In genomic region chr15:48975713-48976419, GRCh38 we compare ENCODE assay signal across 8 cellular contexts. TPM values are rescaled to one million over a fixed set of nuclear protein-coding genes. Genes with fewer than 3 reads are reported as not detected.
DNase-seq lines count a peak whose midpoint lies in the region; TF ChIP-seq lines count a peak whose summit lies in the region.

No MANE protein-coding gene starts in this region.

- peak overlapping the region; percentile 52 for H3K4ac ChIP-seq in trophoblast cell (ENCODE audit: low read depth, low read length)

- in situ Hi-C loops in HAP-1 (cut with MboI; ENCODE audit: low sequenced_read_pairs) = no loop called here

- H3K27ac ChIP-seq in cardiac muscle cell (no peak overlapping the region), trophoblast cell (ENCODE audit: low read depth, low read length) (peak overlapping the region; percentile 19), tibial artery (peak overlapping the region; percentile 89 to 94)

- H4K8ac ChIP-seq in trophoblast cell (ENCODE audit: low read depth, low read length) = peak overlapping the region; percentile 95

- H3K36me3 Mint-ChIP-seq in activated naive CD8-positive, alpha-beta T cell treated with anti-CD3 and anti-CD28 coated beads for 36 hours = no peaks in the 10 kb centered on the region

- H3K9ac ChIP-seq in ES-I3 (ENCODE audit: low read depth, low read length) (peak overlapping the region; percentile 68), trophoblast cell (ENCODE audit: low read length) (peak overlapping the region; percentile 17)

- H3K4me1 Mint-ChIP-seq in activated naive CD8-positive, alpha-beta T cell treated with anti-CD3 and anti-CD28 coated beads for 36 hours = peaks cover 8% of the 10 kb centered on the region

- H2BK12ac ChIP-seq in trophoblast cell (ENCODE audit: low read length) = peak overlapping the region; percentile 27

- intact Hi-C loops in tibial artery (cut with DNase I; ENCODE audit: low total_unique reads) = no loop called here

- WGBS in trophoblast cell (ENCODE audit: extremely low coverage, insufficient coverage, insufficient read length) = no CpG with 5 or more reads among the region's 50 CpGs

- DNase-seq in HAP-1 (ENCODE audit: low spot score in 2 of 2) (peak; percentile 84 to 92), MG63 (peak; percentile 84), SKM-1 treated with dmso at 0.1 percent for 144 hours (lab: John Stamatoyannopoulos, UW; ENCODE audit: unreplicated experiment) (peak; percentile 76), cardiac muscle cell (ENCODE audit: low read depth in 1 of 2, low spot score in 1 of 2) (peak; percentile 90), trophoblast cell (peak; percentile 74 to 93), tibial artery (peak; percentile 76 to 86)
- peak; percentile 84 for DNase-seq in activated naive CD8-positive, alpha-beta T cell treated with anti-CD3 and anti-CD28 coated beads for 36 hours

- H3K4me1 ChIP-seq in ES-I3 (ENCODE audit: insufficient read depth, low read length) = no peaks in the 10 kb centered on the region
- peaks cover 12% of the 10 kb centered on the region for H3K4me1 ChIP-seq in HAP-1
- peaks cover 11% of the 10 kb centered on the region for H3K4me1 ChIP-seq in cardiac muscle cell (ENCODE audit: low read depth)
- H3K4me1 ChIP-seq in trophoblast cell (ENCODE audit: control insufficient read depth in 1 of 2, insufficient read depth in 2 of 2, low read length in 2 of 2) = peaks cover 2 to 9% of the 10 kb centered on the region in 2 experiments
- peaks cover 0 to 20% (median 11%) of the 10 kb centered on the region in 4 donors for H3K4me1 ChIP-seq in tibial artery

- H3K4me3 ChIP-seq in HAP-1 = peak overlapping the region; percentile 35
- H3K4me3 ChIP-seq in MG63 = peak overlapping the region; percentile 40
- H3K4me3 ChIP-seq in cardiac muscle cell = peak overlapping the region; percentile 24
- H3K4me3 ChIP-seq in trophoblast cell (ENCODE audit: low read depth, low read length) = peak overlapping the region; percentile 57
- H3K4me3 ChIP-seq in tibial artery = peak overlapping the region; percentile 52 to 70

- H3K27me3 Mint-ChIP-seq in activated naive CD8-positive, alpha-beta T cell treated with anti-CD3 and anti-CD28 coated beads for 36 hours = peaks cover 42% of the 10 kb centered on the region

- no peak overlapping the region for H3K23ac ChIP-seq in trophoblast cell (ENCODE audit: low read length)

- H3K36me3 ChIP-seq in ES-I3 (ENCODE audit: insufficient read depth, low read length) (no peaks in the 10 kb centered on the region), HAP-1 (replicated peaks) (no peaks in the 10 kb centered on the region), MG63 (no peaks in the 10 kb centered on the region), cardiac muscle cell (no peaks in the 10 kb centered on the region), trophoblast cell (ENCODE audit: control insufficient read depth in 1 of 2, insufficient read depth in 2 of 2, low read length in 2 of 2) (no peaks in the 10 kb centered on the region), tibial artery (no peaks in the 10 kb centered on the region)

- peak overlapping the region; percentile 69 for H2BK5ac ChIP-seq in trophoblast cell (ENCODE audit: low read depth, low read length, poor library complexity)

- H3K79me2 ChIP-seq in trophoblast cell (ENCODE audit: control insufficient read depth, insufficient read depth, low read length, poor library complexity) = peaks cover 3% of the 10 kb centered on the region

- H4K12ac ChIP-seq in trophoblast cell (ENCODE audit: low read depth, low read length) = peak overlapping the region; percentile 94

- peak overlapping the region; percentile 90 for H4K91ac ChIP-seq in trophoblast cell (ENCODE audit: low read depth, low read length)

- H2BK120ac ChIP-seq in trophoblast cell (ENCODE audit: insufficient read depth, low read length, poor library complexity) = peak overlapping the region; percentile 90

- H3K9me3 ChIP-seq in ES-I3 (ENCODE audit: control insufficient read depth, insufficient read depth, low read length) (no peaks in the 10 kb centered on the region), HAP-1 (no peaks in the 10 kb centered on the region), MG63 (no peaks in the 10 kb centered on the region), cardiac muscle cell (ENCODE audit: low read depth) (no peaks in the 10 kb centered on the region), trophoblast cell (ENCODE audit: insufficient read depth, low read depth, low read length) (no peaks in the 10 kb centered on the region), tibial artery (no peaks in the 10 kb centered on the region)

- H2AFZ ChIP-seq in trophoblast cell (ENCODE audit: insufficient read depth, low read length, poor library complexity) = peak overlapping the region; percentile 97

- H3K4me3 Mint-ChIP-seq in activated naive CD8-positive, alpha-beta T cell treated with anti-CD3 and anti-CD28 coated beads for 36 hours = peak overlapping the region; percentile 55

- no peak overlapping the region for H3K27ac Mint-ChIP-seq in activated naive CD8-positive, alpha-beta T cell treated with anti-CD3 and anti-CD28 coated beads for 36 hours

- H3K4me2 ChIP-seq in trophoblast cell (ENCODE audit: low read length) = peak overlapping the region; percentile 63

- no peaks in the 10 kb centered on the region for H3K9me3 Mint-ChIP-seq in activated naive CD8-positive, alpha-beta T cell treated with anti-CD3 and anti-CD28 coated beads for 36 hours

- H3K27me3 ChIP-seq in HAP-1 (ENCODE audit: low read depth) (no peaks in the 10 kb centered on the region), MG63 (no peaks in the 10 kb centered on the region), cardiac muscle cell (no peaks in the 10 kb centered on the region), trophoblast cell (ENCODE audit: insufficient read depth, low read length) (no peaks in the 10 kb centered on the region), tibial artery (no peaks in the 10 kb centered on the region)

- H3K79me1 ChIP-seq in trophoblast cell (ENCODE audit: low read length) = peaks cover 7% of the 10 kb centered on the region

- TF ChIP-seq CTCF in cardiac muscle cell (IDR thresholded peaks at IDR 0.05; ENCODE audit: low read depth, low read length) (peak; percentile 71), tibial artery (IDR thresholded peaks at IDR 0.05) (peak; percentile 91 to 95)

- peak overlapping the region; percentile 88 for H3K14ac ChIP-seq in trophoblast cell (ENCODE audit: low read length)

- no peak overlapping the region for H2AK5ac ChIP-seq in trophoblast cell (ENCODE audit: low read length)

- peak overlapping the region; percentile 72 for H3K18ac ChIP-seq in trophoblast cell (ENCODE audit: low read length)

RNA-seq across cellular contexts. Expression of gene SHC4, which starts 12.1 kb away (rescaled TPM):
- not detected in 2 replicates for total RNA-seq in MG63 (2014; rRNA removed; shearing (Covaris generic); ENCODE audit: low replicate concordance)
- 1 to 10 TPM; 3.7 to 4.1 TPM for total RNA-seq in activated naive CD8-positive, alpha-beta T cell treated with anti-CD3 and anti-CD28 coated beads for 36 hours
- 1.5 and 3.1 TPM in 2 replicates for total RNA-seq in cardiac muscle cell
- 1.3 and 2.8 TPM in 2 replicates for polyA plus RNA-seq in cardiac muscle cell
- 0.14 and 0.26 TPM in 2 replicates for polyA plus RNA-seq in trophoblast cell (2013)
